ENCODE assay signal across 19 cellular contexts in the genomic region with DNA sequence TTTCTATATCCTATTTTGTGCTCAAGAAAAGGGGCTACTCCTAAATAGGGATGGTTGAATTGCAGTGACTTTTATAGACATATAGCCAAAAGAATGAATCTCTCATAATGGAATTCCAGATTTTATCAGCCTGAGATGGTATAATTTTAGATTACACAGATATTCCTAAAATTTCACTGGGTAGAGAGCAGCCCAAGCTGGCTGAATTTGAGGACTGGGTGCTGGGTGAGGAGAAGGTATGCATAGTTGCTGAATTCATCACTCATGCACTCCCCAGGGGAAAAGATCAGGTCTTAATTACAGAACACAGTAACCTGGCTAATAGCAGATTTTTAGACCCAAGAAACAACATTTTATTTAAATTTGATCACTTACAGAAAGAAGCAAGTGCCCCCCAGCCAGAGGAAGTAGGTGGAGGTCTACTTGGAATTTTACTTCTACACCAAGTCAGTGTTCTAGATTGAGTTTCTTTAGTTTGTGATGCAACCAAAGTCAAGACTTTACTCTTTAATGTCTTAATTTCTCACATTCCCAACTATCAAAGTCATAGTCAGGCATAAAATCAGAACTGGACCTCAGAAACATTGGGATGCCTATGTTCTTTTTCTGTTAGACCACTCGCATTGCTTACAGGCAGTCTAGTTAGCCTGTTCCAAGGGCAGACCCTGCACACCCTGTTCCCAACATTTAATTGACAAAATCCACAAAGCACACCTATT.
"Had no signal": no experiment of that assay in that cellular context is flagged by ENCODE, and none has a peak within 500 bp of the region (broad histone marks: within the 10 kb centered on the region; RNA-seq: fewer than 3 reads in every experiment).

No MANE protein-coding gene starts in this region.

- H3K9me3 ChIP-seq: colonic mucosa, left ventricle myocardium inferior, tibial artery had no signal

- H3K4me3 ChIP-seq: colonic mucosa, left ventricle myocardium inferior, tibial artery had no signal

- H3K9me3 Mint-ChIP-seq: nephron progenitor cell; T-helper 1 cell treated with Interleukin-12 subunit alpha and Interleukin-12 subunit beta and Interleukin-4 antibody, amounts not matched to agents 30 μg/mL and 1 μg/mL, for 36 hours had no signal

- H3K27me3 ChIP-seq: colonic mucosa, tibial artery had no signal

- H3K36me3 ChIP-seq: colonic mucosa, left ventricle myocardium inferior, tibial artery had no signal

- H3K4me3 Mint-ChIP-seq: activated T-cell treated with anti-CD3 and anti-CD28 coated beads, Interleukin-2, amount 50 U/mL, for 72 hours; brain; nephron progenitor cell; T-helper 1 cell treated with Interleukin-12 subunit alpha and Interleukin-12 subunit beta and Interleukin-4 antibody, amounts not matched to agents 30 μg/mL and 1 μg/mL, for 36 hours had no signal

- H3K4me1 ChIP-seq: colonic mucosa, left ventricle myocardium inferior, tibial artery had no signal

- H3K36me3 Mint-ChIP-seq: activated naive CD4-positive, alpha-beta T cell treated with anti-CD3 and anti-CD28 coated beads, Interleukin-2, amount 50 U/mL, for 72 hours; brain had no signal

- DNase-seq: activated CD4-positive, alpha-beta T cell treated with anti-CD3 and anti-CD28 coated beads, Interleukin-2, amount 50 U/mL, for 4 hours; activated gamma-delta T cell; activated T-cell treated with anti-CD3 and anti-CD28 coated beads, Interleukin-2, amount 50 U/mL, for 72 hours; caudate nucleus; colonic mucosa; erythroblast; head of caudate nucleus; left ventricle myocardium inferior; mammary epithelial cell; nephron progenitor cell; nucleus accumbens; posterior cingulate gyrus; stimulated activated naive CD8-positive, alpha-beta T cell treated with anti-CD3 and anti-CD28 coated beads, Interleukin-15, Interleukin-2, amounts not matched to agents 100 U/mL and 50 U/mL, for 24 hours; substantia nigra; tibial artery had no signal

- H3K27ac Mint-ChIP-seq: activated naive CD4-positive, alpha-beta T cell treated with anti-CD3 and anti-CD28 coated beads, Interleukin-2, amount 50 U/mL, for 72 hours; activated T-cell treated with anti-CD3 and anti-CD28 coated beads, Interleukin-2, amount 50 U/mL, for 72 hours; brain; nephron progenitor cell; T-helper 1 cell treated with Interleukin-12 subunit alpha and Interleukin-12 subunit beta and Interleukin-4 antibody, amounts not matched to agents 30 μg/mL and 1 μg/mL, for 36 hours had no signal

- H3K27ac ChIP-seq: colonic mucosa, left ventricle myocardium inferior, tibial artery, VCaP had no signal

- ATAC-seq: activated naive CD4-positive, alpha-beta T cell treated with anti-CD3 and anti-CD28 coated beads, Interleukin-2, amount 50 U/mL, for 72 hours; activated T-cell treated with anti-CD3 and anti-CD28 coated beads, Interleukin-2, amount 50 U/mL, for 72 hours; stimulated activated naive CD8-positive, alpha-beta T cell treated with anti-CD3 and anti-CD28 coated beads, Interleukin-15, Interleukin-2, amounts not matched to agents 100 U/mL and 50 U/mL, for 24 hours had no signal
